Comparison of ENCODE assay signal across 1 cellular context in genomic region chr5:39185761-39186160, GRCh38.
TF ChIP-seq lines count a peak whose summit lies in the region.

No MANE protein-coding gene starts in this region.

TF ChIP-seq in GM23338, 12 proteins besides CTCF, POLR2A, EP300 and RAD21 (continued from another document):
- TF ChIP-seq REST (IDR thresholded peaks at IDR 0.05; ENCODE audit: unreplicated experiment) (no peak), CREB1 (CRISPR knock-in tag; IDR thresholded peaks at IDR 0.05; ENCODE audit: low read depth) (no peak), ZNF114 (CRISPR knock-in tag; IDR thresholded peaks at IDR 0.05) (no peak), NANOG (IDR thresholded peaks at IDR 0.05; ENCODE audit: borderline replicate concordance) (no peak), EZH2 (IDR thresholded peaks at IDR 0.05; ENCODE audit: low read depth, unreplicated experiment) (no peak), ZNF462 (CRISPR knock-in tag; IDR thresholded peaks at IDR 0.05) (no peak), POLR2AphosphoS5 (IDR thresholded peaks at IDR 0.05; ENCODE audit: low read depth) (no peak)
TF ChIP-seq in GM23338: peak in this region for 0.
